ENCODE assay signal across 8 cellular contexts in genomic region chr19:39413903-39414608, GRCh38. TPM values are rescaled to one million over a fixed set of nuclear protein-coding genes. Genes with fewer than 3 reads are reported as not detected.
A peak's percentile ranks its signal among the peaks of the same experiment; 100 is the strongest.
DNase-seq lines count a peak whose midpoint lies in the region; TF ChIP-seq lines count a peak whose summit lies in the region.

No MANE protein-coding gene starts in this region.

- intact Hi-C loops in Caco-2 (cut with micrococcal nuclease; ENCODE audit: unreplicated experiment) = no loop called here
- intact Hi-C loops in head of caudate nucleus (cut with DNase I) = no loop called here

- peak overlapping the region in 1 of 2 experiments; percentile 63 for H3K14ac ChIP-seq in mesenchymal stem cell (ENCODE audit: low read length in 2 of 2)

- H3K23ac ChIP-seq in mesenchymal stem cell (ENCODE audit: low read length in 2 of 2) = peak overlapping the region in 1 of 2 experiments; percentile 6

- H3K36me3 Mint-ChIP-seq in Caco-2 (ENCODE audit: insufficient read depth, unreplicated experiment) = peaks cover 52% of the 10 kb centered on the region
- H3K36me3 Mint-ChIP-seq in chondrocyte (ENCODE audit: low read depth) = peaks cover 19% of the 10 kb centered on the region

- H3K4me1 ChIP-seq in Caco-2 (peaks cover 20% of the 10 kb centered on the region), mesenchymal stem cell (ENCODE audit: control insufficient read depth, insufficient read depth, low read depth, low read length) (peaks cover 43% of the 10 kb centered on the region)

- H3K4me3 Mint-ChIP-seq in Caco-2 (ENCODE audit: unreplicated experiment) = peak overlapping the region; percentile 77
- peak overlapping the region; percentile 97 for H3K4me3 Mint-ChIP-seq in chondrocyte (ENCODE audit: unreplicated experiment)

- no peaks in the 10 kb centered on the region for H3K9me3 Mint-ChIP-seq in Caco-2 (ENCODE audit: unreplicated experiment)
- no peaks in the 10 kb centered on the region for H3K9me3 Mint-ChIP-seq in chondrocyte (ENCODE audit: low read depth)

- H4K91ac ChIP-seq in mesenchymal stem cell (ENCODE audit: low read length) = peak overlapping the region; percentile 63

- peaks cover 2% of the 10 kb centered on the region for H3K36me3 ChIP-seq in Caco-2 (ENCODE audit: control insufficient read depth, insufficient read depth, low read length)
- peaks cover 7 to 40% of the 10 kb centered on the region in 2 experiments for H3K36me3 ChIP-seq in mesenchymal stem cell (ENCODE audit: control insufficient read depth in 1 of 2, insufficient read depth in 2 of 2, low read depth in 1 of 2, low read length in 2 of 2)

- H2BK12ac ChIP-seq in mesenchymal stem cell (ENCODE audit: low read length in 2 of 2) = peak overlapping the region; percentile 59 to 75

- CTCF ChIA-PET in Caco-2 (lab: Charles Lee) = interaction anchor here (0.6 to 1.8 kb wide), 13 partner anchors 13 to 669 kb away, joined by 3 to 22 read pairs (median 3); partner anchors contain the start of genes MED29, PAF1, RPS16 and SAMD4B

- DNase-seq in Caco-2 (peak; percentile 61 to 72), KBM-7 (peak; percentile 19), chondrocyte (ENCODE audit: low spot score) (no peak), mesenchymal stem cell (peak; percentile 67), GDM1 (lab: John Stamatoyannopoulos, UW) (no peak), NCI-H2196 treated with DMSO at 0.1 percent for 48 hours (lab: John Stamatoyannopoulos, UW; ENCODE audit: unreplicated experiment) (no peak), NCI-H187 (lab: John Stamatoyannopoulos, UW) (no peak), head of caudate nucleus (no peak)

- peak overlapping the region; percentile 90 for H2AK5ac ChIP-seq in mesenchymal stem cell (ENCODE audit: low read length, severe bottlenecking)

- in situ Hi-C loops in KBM-7 (cut with MboI; ENCODE audit: low pct_unique_long_range_greater_than_20kb, low sequenced_read_pairs) = no loop called here

- peak overlapping the region; percentile 19 for H4K8ac ChIP-seq in mesenchymal stem cell (ENCODE audit: low read length)

- peak overlapping the region; percentile 90 for H3K27ac ChIP-seq in mesenchymal stem cell (ENCODE audit: low read length, poor library complexity, severe bottlenecking)

- H2BK5ac ChIP-seq in mesenchymal stem cell (ENCODE audit: low read depth, low read length, poor library complexity, severe bottlenecking) = peak overlapping the region; percentile 81

- WGBS in mesenchymal stem cell = 17% methylated on average over 18 of the region's 18 CpGs

- peak overlapping the region; percentile 83 for H3K4me2 ChIP-seq in mesenchymal stem cell (ENCODE audit: low read length, poor library complexity, severe bottlenecking)

- H3K4me1 Mint-ChIP-seq in Caco-2 (ENCODE audit: low read depth, unreplicated experiment) = peaks cover 33% of the 10 kb centered on the region
- H3K4me1 Mint-ChIP-seq in chondrocyte (ENCODE audit: low read depth) = peaks cover 51% of the 10 kb centered on the region

- H3K79me1 ChIP-seq in mesenchymal stem cell (replicated peaks; ENCODE audit: low read length, poor library complexity, severe bottlenecking) = peaks cover 13% of the 10 kb centered on the region

- H3K9me3 ChIP-seq in Caco-2 (no peaks in the 10 kb centered on the region), mesenchymal stem cell (ENCODE audit: control insufficient read depth, low read length) (no peaks in the 10 kb centered on the region)

- H3K4me3 ChIP-seq in Caco-2 (ENCODE audit: low read depth, low read length) (peak overlapping the region; percentile 88), mesenchymal stem cell (ENCODE audit: insufficient read depth in 1 of 2, low read depth in 1 of 2, low read length in 2 of 2) (peak overlapping the region; percentile 75 to 92)

- H3K9ac ChIP-seq in mesenchymal stem cell (ENCODE audit: low read length) = peak overlapping the region; percentile 98

- H3K27ac Mint-ChIP-seq in Caco-2 (ENCODE audit: unreplicated experiment) (peak overlapping the region; percentile 71), chondrocyte (ENCODE audit: unreplicated experiment) (peak overlapping the region; percentile 96)

- peak overlapping the region; percentile 81 to 87 for H3K18ac ChIP-seq in mesenchymal stem cell (ENCODE audit: low read depth in 1 of 2, low read length in 2 of 2)

- no peaks in the 10 kb centered on the region for H3K27me3 ChIP-seq in Caco-2 (replicated peaks; ENCODE audit: control insufficient read depth, insufficient read depth, low read length)
- H3K27me3 ChIP-seq in mesenchymal stem cell (ENCODE audit: control insufficient read depth in 1 of 2, insufficient read depth in 1 of 2, low read length in 2 of 2) = no peaks in the 10 kb centered on the region

- peak overlapping the region; percentile 83 for H2BK15ac ChIP-seq in mesenchymal stem cell (ENCODE audit: low read depth, poor library complexity, severe bottlenecking)

- POLR2A ChIA-PET in Caco-2 (lab: Charles Lee) = interaction anchor here (1.2 to 1.6 kb wide), 3 partner anchors 13 to 22 kb away, joined by 6 to 25 read pairs (median 7); partner anchors contain the start of gene RPS16

- H2BK120ac ChIP-seq in mesenchymal stem cell (ENCODE audit: low read depth, low read length) = peak overlapping the region; percentile 95

- peak overlapping the region; percentile 64 to 90 for H3K4ac ChIP-seq in mesenchymal stem cell (ENCODE audit: low read depth in 1 of 2, low read length in 2 of 2)

- H2AFZ ChIP-seq in mesenchymal stem cell (ENCODE audit: low read depth, low read length) = no peak overlapping the region

- no TSS peak for BruUV-seq in Caco-2 (replicated peaks; lab: Mats Ljungman, UMichigan)

- peaks cover 3% of the 10 kb centered on the region for H3K27me3 Mint-ChIP-seq in Caco-2 (ENCODE audit: insufficient read depth, unreplicated experiment)
- no peaks in the 10 kb centered on the region for H3K27me3 Mint-ChIP-seq in chondrocyte (ENCODE audit: low read depth)

- TF ChIP-seq CTCF in Caco-2 (IDR thresholded peaks at IDR 0.05; ENCODE audit: insufficient read depth in 1 of 2, low read depth in 1 of 2, low read length in 1 of 2, severe bottlenecking in 1 of 2, unreplicated experiment in 1 of 2) = peak; percentile 38 to 60
- TF ChIP-seq CTCF in chondrocyte (IDR thresholded peaks at IDR 0.05) = peak; percentile 50

RNA-seq across cellular contexts. Expression of gene PLEKHG2, which starts 1.6 kb away (rescaled TPM):
- total RNA-seq in Caco-2 (2022) (49.8 and 64.1 TPM in 2 replicates), chondrocyte (108 to 154 TPM (median 150 TPM) in 3 replicates)
- 61.4 TPM for polyA plus RNA-seq in mesenchymal stem cell (2013, experiment 1 of 2)
- polyA plus RNA-seq in mesenchymal stem cell (2013, experiment 2 of 2) = 51.6 TPM

RNA-seq across cellular contexts. Expression of gene ZFP36, which starts 7.4 kb away (rescaled TPM):
- 25.8 and 29.7 TPM in 2 replicates for total RNA-seq in Caco-2 (2022)
- total RNA-seq in chondrocyte = 30.2 to 55.7 TPM (median 46.3 TPM) in 3 replicates
- 316 TPM for polyA plus RNA-seq in mesenchymal stem cell (2013, experiment 1 of 2)
- polyA plus RNA-seq in mesenchymal stem cell (2013, experiment 2 of 2) = 290 TPM

RNA-seq across cellular contexts. Expression of gene RPS16, which starts 21.7 kb away (rescaled TPM):
- 2,801 and 3,019 TPM in 2 replicates for total RNA-seq in Caco-2 (2022)
- 1,022 to 1,375 TPM (median 1,065 TPM) in 3 replicates for total RNA-seq in chondrocyte
- 3,108 TPM for polyA plus RNA-seq in mesenchymal stem cell (2013, experiment 1 of 2)
- polyA plus RNA-seq in mesenchymal stem cell (2013, experiment 2 of 2) = 3,178 TPM

RNA-seq across cellular contexts. Expression of gene MED29, which starts 22.9 kb away (rescaled TPM):
- total RNA-seq in Caco-2 (2022) (50.3 and 50.8 TPM in 2 replicates), chondrocyte (27.0 to 31.1 TPM (median 28.7 TPM) in 3 replicates)
- polyA plus RNA-seq in mesenchymal stem cell (2013, experiment 1 of 2) = 31.3 TPM
- 31.7 TPM for polyA plus RNA-seq in mesenchymal stem cell (2013, experiment 2 of 2)

RNA-seq across cellular contexts. Expression of gene PAF1, which starts 23.1 kb away (rescaled TPM):
- total RNA-seq in Caco-2 (2022) = 57.9 and 59.0 TPM in 2 replicates
- total RNA-seq in chondrocyte = 32.2 to 39.7 TPM (median 32.5 TPM) in 3 replicates
- polyA plus RNA-seq in mesenchymal stem cell (2013, experiment 1 of 2) = 45.4 TPM
- polyA plus RNA-seq in mesenchymal stem cell (2013, experiment 2 of 2) = 45.0 TPM

Comparison
In these comparisons a context has a peak if more than half of its experiments do, and no peak if none do; other contexts are left out.
1. DNase-seq: peak in Caco-2 (2 of 2), KBM-7 (single experiment) and mesenchymal stem cell (single experiment); none in chondrocyte (single experiment), GDM1 (single experiment), NCI-H2196 treated with DMSO at 0.1 percent for 48 hours (single experiment), NCI-H187 (0 of 2) and head of caudate nucleus (0 of 42).